ENCODE assay signal across 1 cellular context in genomic region chr17:48440660-48441059, GRCh38.
TF ChIP-seq lines count a peak whose summit lies in the region.

No MANE protein-coding gene starts in this region.

TF ChIP-seq in HepG2, 621 proteins besides CTCF, POLR2A, EP300 and RAD21:
- TF ChIP-seq ZNF143 (CRISPR knock-in tag; IDR thresholded peaks at IDR 0.05), result no peak
- TF ChIP-seq ZNF337 (CRISPR knock-in tag; IDR thresholded peaks at IDR 0.05; ENCODE audit: borderline replicate concordance, low read depth), result no peak
- TF ChIP-seq, protein P1, sequence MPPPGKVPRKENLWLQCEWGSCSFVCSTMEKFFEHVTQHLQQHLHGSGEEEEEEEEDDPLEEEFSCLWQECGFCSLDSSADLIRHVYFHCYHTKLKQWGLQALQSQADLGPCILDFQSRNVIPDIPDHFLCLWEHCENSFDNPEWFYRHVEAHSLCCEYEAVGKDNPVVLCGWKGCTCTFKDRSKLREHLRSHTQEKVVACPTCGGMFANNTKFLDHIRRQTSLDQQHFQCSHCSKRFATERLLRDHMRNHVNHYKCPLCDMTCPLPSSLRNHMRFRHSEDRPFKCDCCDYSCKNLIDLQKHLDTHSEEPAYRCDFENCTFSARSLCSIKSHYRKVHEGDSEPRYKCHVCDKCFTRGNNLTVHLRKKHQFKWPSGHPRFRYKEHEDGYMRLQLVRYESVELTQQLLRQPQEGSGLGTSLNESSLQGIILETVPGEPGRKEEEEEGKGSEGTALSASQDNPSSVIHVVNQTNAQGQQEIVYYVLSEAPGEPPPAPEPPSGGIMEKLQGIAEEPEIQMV (CRISPR knock-in tag; IDR thresholded peaks at IDR 0.05; ENCODE audit: low read depth), result no peak
- TF ChIP-seq ADNP (CRISPR knock-in tag; IDR thresholded peaks at IDR 0.05), result no peak
- no peak for TF ChIP-seq GZF1 (CRISPR knock-in tag; IDR thresholded peaks at IDR 0.05)
- TF ChIP-seq ZMYM4 (CRISPR knock-in tag; IDR thresholded peaks at IDR 0.05), result no peak
- no peak for TF ChIP-seq ZSCAN9 (CRISPR knock-in tag; IDR thresholded peaks at IDR 0.05; ENCODE audit: borderline replicate concordance)
- no peak for TF ChIP-seq ZNF883 (CRISPR knock-in tag; IDR thresholded peaks at IDR 0.05; ENCODE audit: not compliant biosample characterization)
- TF ChIP-seq JUNB (CRISPR knock-in tag; IDR thresholded peaks at IDR 0.05; ENCODE audit: borderline replicate concordance), result no peak
- TF ChIP-seq ELF4 (CRISPR knock-in tag; IDR thresholded peaks at IDR 0.05; ENCODE audit: borderline replicate concordance), result no peak
- no peak for TF ChIP-seq ZNF7 (CRISPR knock-in tag; IDR thresholded peaks at IDR 0.05)
- TF ChIP-seq ZSCAN31 (CRISPR knock-in tag; IDR thresholded peaks at IDR 0.05; ENCODE audit: low read depth), result no peak
